Comparison of ENCODE assay signal across 8 cellular contexts in genomic region chr19:42529248-42529764, GRCh38. TPM values are rescaled to one million over a fixed set of nuclear protein-coding genes. Genes with fewer than 3 reads are reported as not detected.
A peak's percentile ranks its signal among the peaks of the same experiment; 100 is the strongest.
DNase-seq lines count a peak whose midpoint lies in the region; ATAC-seq and TF ChIP-seq lines count a peak whose summit lies in the region.

No MANE protein-coding gene starts in this region.

- H3K27me3 ChIP-seq in Caco-2 (replicated peaks; ENCODE audit: control insufficient read depth, insufficient read depth, low read length) (no peaks in the 10 kb centered on the region), upper lobe of left lung (no peaks in the 10 kb centered on the region)

- H3K36me3 ChIP-seq in Caco-2 (ENCODE audit: control insufficient read depth, insufficient read depth, low read length) (no peaks in the 10 kb centered on the region), upper lobe of left lung (no peaks in the 10 kb centered on the region)

- H3K9me3 Mint-ChIP-seq in Caco-2 (ENCODE audit: unreplicated experiment) (no peaks in the 10 kb centered on the region), progenitor cell of endocrine pancreas (ENCODE audit: low read depth) (no peaks in the 10 kb centered on the region)
- no peaks in the 10 kb centered on the region for H3K9me3 Mint-ChIP-seq in activated naive CD4-positive, alpha-beta T cell treated with anti-CD3 and anti-CD28 coated beads, Interleukin-2, amount 10 ng/mL, durations not matched to agents 7 days and 5 days

- 67 to 75% methylated on average over 3 of the region's 3 CpGs for WGBS in upper lobe of left lung, 2 donors

- TF ChIP-seq POLR2A in upper lobe of left lung (IDR thresholded peaks at IDR 0.05) = no peak

- no peak overlapping the region; the same call in 1 of the 2 replicates for H3K27ac ChIP-seq in RWPE1
- H3K27ac ChIP-seq in upper lobe of left lung = peak overlapping the region; percentile 57 to 89 (median 76)

- H3K9me3 ChIP-seq in Caco-2 = no peaks in the 10 kb centered on the region
- H3K9me3 ChIP-seq in upper lobe of left lung = no peaks in the 10 kb centered on the region

- TF ChIP-seq CTCF in Caco-2 (IDR thresholded peaks at IDR 0.05; ENCODE audit: insufficient read depth in 1 of 2, low read depth in 1 of 2, low read length in 1 of 2, severe bottlenecking in 1 of 2, unreplicated experiment in 1 of 2) (peak; percentile 95 to 98), RWPE1 (conservative IDR thresholded peaks at IDR 0.05; ENCODE audit: low read depth) (peak; percentile 64), progenitor cell of endocrine pancreas (IDR thresholded peaks at IDR 0.05; ENCODE audit: unreplicated experiment) (peak; percentile 94), upper lobe of left lung (IDR thresholded peaks at IDR 0.05) (peak; percentile 94 to 97 (median 95))

- ATAC-seq in HG02642 (IDR thresholded peaks at IDR 0.05; ENCODE audit: poor library complexity, unreplicated experiment) = peak; percentile 69
- peak; percentile 86 to 87 for ATAC-seq in upper lobe of left lung (ENCODE audit: low FRiP score in 2 of 2)
- ATAC-seq in GM21367 (IDR thresholded peaks at IDR 0.05; ENCODE audit: unreplicated experiment) = no peak

- H3K4me1 Mint-ChIP-seq in Caco-2 (ENCODE audit: low read depth, unreplicated experiment) (peaks cover 32% of the 10 kb centered on the region), progenitor cell of endocrine pancreas (ENCODE audit: low read depth) (peaks cover 9% of the 10 kb centered on the region)
- peaks cover 48% of the 10 kb centered on the region for H3K4me1 Mint-ChIP-seq in activated naive CD4-positive, alpha-beta T cell treated with anti-CD3 and anti-CD28 coated beads, Interleukin-2, amount 10 ng/mL, durations not matched to agents 7 days and 5 days

- TF ChIP-seq EP300 in upper lobe of left lung (IDR thresholded peaks at IDR 0.05) = no peak

- no peaks in the 10 kb centered on the region for H3K27me3 Mint-ChIP-seq in Caco-2 (ENCODE audit: insufficient read depth, unreplicated experiment)
- peaks cover 7% of the 10 kb centered on the region for H3K27me3 Mint-ChIP-seq in activated naive CD4-positive, alpha-beta T cell treated with anti-CD3 and anti-CD28 coated beads, Interleukin-2, amount 10 ng/mL, durations not matched to agents 7 days and 5 days
- H3K27me3 Mint-ChIP-seq in progenitor cell of endocrine pancreas = no peaks in the 10 kb centered on the region

- CTCF ChIA-PET in Caco-2 (lab: Charles Lee) = interaction anchor here (0.7 to 4.6 kb wide), 11 partner anchors 32 to 91 kb away, joined by 3 to 70 read pairs (median 4); no protein-coding TSS in a partner anchor
- CTCF ChIA-PET in RWPE1 (lab: Yijun Ruan, JAX) = interaction anchor here (0.6 to 2.2 kb wide), 7 partner anchors 15 to 1979 kb away, joined by 3 to 19 read pairs (median 6); no protein-coding TSS in a partner anchor
- CTCF ChIA-PET in activated naive CD4-positive, alpha-beta T cell treated with anti-CD3 and anti-CD28 coated beads, Interleukin-2, amount 10 ng/mL, durations not matched to agents 7 days and 5 days (lab: Charles Lee) = interaction anchor here (0.5 to 8.0 kb wide), 19 partner anchors 10 to 118 kb away, joined by 3 to 140 read pairs (median 6); partner anchors contain the start of gene CXCL17

- DNase-seq in Caco-2 = peak; percentile 74 to 85
- DNase-seq in RWPE1 (ENCODE audit: low spot score) = peak; percentile 53
- peak; percentile 77 for DNase-seq in activated naive CD4-positive, alpha-beta T cell treated with anti-CD3 and anti-CD28 coated beads, Interleukin-2, amount 10 ng/mL, durations not matched to agents 7 days and 5 days
- peak in 41 of 42 donors; percentile 18 to 90 (median 73) for DNase-seq in head of caudate nucleus
- peak; percentile 63 for DNase-seq in progenitor cell of endocrine pancreas (ENCODE audit: low spot score, unreplicated experiment)
- DNase-seq in upper lobe of left lung = peak; percentile 63 to 76

- H3K4me3 ChIP-seq in Caco-2 (ENCODE audit: low read depth, low read length) (no peak overlapping the region), upper lobe of left lung (peak overlapping the region in 3 of 4 donors; percentile 28 to 44 (median 37))

- intact Hi-C loops in Caco-2 (cut with micrococcal nuclease; ENCODE audit: unreplicated experiment) (loop anchor here (1.0 kb wide), 5 partner anchors 31 to 91 kb away; no protein-coding TSS in a partner anchor), head of caudate nucleus (cut with DNase I) (loop anchor here (2.0 kb wide), 1 partner anchor 77 kb away; no protein-coding TSS in a partner anchor)

- BruUV-seq in Caco-2 (replicated peaks; lab: Mats Ljungman, UMichigan) = no TSS peak

- peaks cover 17% of the 10 kb centered on the region for H3K4me1 ChIP-seq in Caco-2
- peaks cover 18 to 23% (median 20%) of the 10 kb centered on the region in 4 donors for H3K4me1 ChIP-seq in upper lobe of left lung

- H3K4me3 Mint-ChIP-seq in Caco-2 (ENCODE audit: unreplicated experiment) (no peak overlapping the region), progenitor cell of endocrine pancreas (ENCODE audit: low read depth) (no peak overlapping the region)
- peak overlapping the region; percentile 82 for H3K4me3 Mint-ChIP-seq in activated naive CD4-positive, alpha-beta T cell treated with anti-CD3 and anti-CD28 coated beads, Interleukin-2, amount 10 ng/mL, durations not matched to agents 7 days and 5 days

- POLR2A ChIA-PET in Caco-2 (lab: Charles Lee) = interaction anchor here (0.8 kb wide), 1 partner anchor 133 kb away, joined by 3 read pairs; no protein-coding TSS in a partner anchor
- POLR2A ChIA-PET in RWPE1 (lab: Yijun Ruan, JAX; ENCODE audit: low non-redundant PET) = no interaction called here

- H3K27ac Mint-ChIP-seq in Caco-2 (ENCODE audit: unreplicated experiment) = peak overlapping the region; percentile 27
- H3K27ac Mint-ChIP-seq in activated naive CD4-positive, alpha-beta T cell treated with anti-CD3 and anti-CD28 coated beads, Interleukin-2, amount 10 ng/mL, durations not matched to agents 7 days and 5 days = peak overlapping the region; percentile 81
- no peak overlapping the region for H3K27ac Mint-ChIP-seq in progenitor cell of endocrine pancreas

- H3K36me3 Mint-ChIP-seq in Caco-2 (ENCODE audit: insufficient read depth, unreplicated experiment) = no peaks in the 10 kb centered on the region
- H3K36me3 Mint-ChIP-seq in activated naive CD4-positive, alpha-beta T cell treated with anti-CD3 and anti-CD28 coated beads, Interleukin-2, amount 10 ng/mL, durations not matched to agents 7 days and 5 days = peaks cover 19% of the 10 kb centered on the region
- peaks cover 1% of the 10 kb centered on the region for H3K36me3 Mint-ChIP-seq in progenitor cell of endocrine pancreas (ENCODE audit: insufficient read depth)

RNA-seq across cellular contexts. Expression of gene CEACAM1, which starts 1.0 kb away (rescaled TPM):
- total RNA-seq in Caco-2 (2022) (7.1 and 9.9 TPM in 2 replicates), progenitor cell of endocrine pancreas (0.69 and 1.9 TPM in 2 replicates), upper lobe of left lung (10 to 100 TPM in 1 of 6 donors, 1 to 10 TPM in 5; 7.3 to 11.9 (median 9.2) TPM)
